ENCODE assay signal across 14 cellular contexts in the genomic region with DNA sequence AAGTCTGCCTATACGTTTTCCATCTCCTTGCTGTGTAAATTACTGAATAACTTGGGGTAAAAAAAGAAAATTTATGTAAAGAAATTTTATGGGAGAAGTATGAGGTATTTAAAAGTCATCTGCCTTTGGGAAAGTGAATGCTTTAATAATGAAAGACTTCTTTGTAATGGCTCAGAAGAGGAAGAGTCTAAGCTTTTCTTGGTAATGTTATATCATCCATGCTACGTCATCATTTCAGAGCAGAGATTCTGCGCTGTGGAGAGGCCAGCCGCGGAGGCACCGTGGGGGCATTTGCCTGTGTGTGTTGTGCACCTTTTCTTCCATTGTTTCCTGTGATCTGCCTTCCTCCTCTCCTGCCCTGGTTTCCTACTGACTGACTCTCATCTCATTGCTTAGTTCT.
"Had no signal": no experiment of that assay in that cellular context is flagged by ENCODE, and none has a peak within 500 bp of the region (broad histone marks: within the 10 kb centered on the region; RNA-seq: fewer than 3 reads in every experiment).

No MANE protein-coding gene starts in this region.

- H3K9me3 ChIP-seq: colonic mucosa, psoas muscle, SJSA1, spleen, upper lobe of left lung had no signal

- DNase-seq: activated CD4-positive, alpha-beta T cell treated with anti-CD3 and anti-CD28 coated beads, Interleukin-2, amount 10 ng/mL, durations not matched to agents 24 days and 14 days; activated gamma-delta T cell treated with Interleukin-2 at 50 U/mL for 16 hours; activated T-cell treated with anti-CD3 and anti-CD28 coated beads, Interleukin-2, amount 50 U/mL, for 48 hours; colonic mucosa; kidney glomerular epithelial cell; nucleus accumbens; psoas muscle; spleen; stimulated activated CD4-positive, alpha-beta T cell treated with anti-CD3 and anti-CD28 coated beads, Interleukin-1b, Interleukin-23, amount 100 ng/mL, for 48 hours; stimulated activated naive CD4-positive, alpha-beta T cell; upper lobe of left lung had no signal

- H3K27ac ChIP-seq: colonic mucosa, hepatocyte, psoas muscle, SJSA1, spleen, upper lobe of left lung had no signal

- H3K4me3 ChIP-seq: colonic mucosa, hepatocyte, psoas muscle, SJSA1, spleen, upper lobe of left lung had no signal

- ATAC-seq: psoas muscle, sciatic nerve had no signal

- H3K79me2 ChIP-seq: hepatocyte had no signal

- H3K27me3 ChIP-seq: colonic mucosa, hepatocyte, SJSA1, spleen, upper lobe of left lung had no signal

- H3K4me3 Mint-ChIP-seq: activated CD4-positive, alpha-beta T cell treated with anti-CD3 and anti-CD28 coated beads, Interleukin-2, amount 10 ng/mL, durations not matched to agents 24 days and 14 days had no signal

- H3K27me3 Mint-ChIP-seq: activated CD4-positive, alpha-beta T cell treated with anti-CD3 and anti-CD28 coated beads, Interleukin-2, amount 10 ng/mL, durations not matched to agents 24 days and 14 days had no signal

- H2AFZ ChIP-seq: hepatocyte had no signal

- H3K4me2 ChIP-seq: hepatocyte had no signal

- H3K4me1 ChIP-seq: colonic mucosa, psoas muscle, SJSA1, spleen, upper lobe of left lung had no signal

- H3K36me3 ChIP-seq: colonic mucosa had no signal

- H3K27ac Mint-ChIP-seq: activated CD4-positive, alpha-beta T cell treated with anti-CD3 and anti-CD28 coated beads, Interleukin-2, amount 10 ng/mL, durations not matched to agents 24 days and 14 days had no signal
